21 cellular contexts compared by ENCODE assay signal in genomic region chr2:24707141-24707540, GRCh38.
DNase-seq lines count a peak whose midpoint lies in the region; ATAC-seq, FAIRE-seq and TF ChIP-seq lines count a peak whose summit lies in the region.
"Had no signal": no experiment of that assay in that cellular context is flagged by ENCODE, and none has a peak within 500 bp of the region (broad histone marks: within the 10 kb centered on the region; RNA-seq: fewer than 3 reads in every experiment).

No MANE protein-coding gene starts in this region.

- H3K4me2 ChIP-seq in GM12878 (ENCODE audit: control insufficient read depth, insufficient read depth): no peak overlapping the region

- H3K27ac Mint-ChIP-seq in natural killer cell: peak overlapping the region; percentile 56 to 58
- no peak overlapping the region for H3K27ac Mint-ChIP-seq in natural killer cell treated with Interleukin-12 subunit alpha and Interleukin-12 subunit beta and Interleukin-15 and Interleukin-18, amount 100 ng/mL, for 72 hours
- H3K27ac Mint-ChIP-seq: HFFc6 had no signal

- no peak overlapping the region for H3K9ac ChIP-seq in GM12878 (ENCODE audit: control insufficient read depth, insufficient read depth, low read length)

- H3K4me3 ChIP-seq in GM12878 (no peak overlapping the region), suprapubic skin (no peak overlapping the region)

- peaks cover 0 to under 1% of the 10 kb centered on the region in 2 donors for H3K4me1 Mint-ChIP-seq in natural killer cell
- H3K4me1 Mint-ChIP-seq in natural killer cell treated with Interleukin-12 subunit alpha and Interleukin-12 subunit beta and Interleukin-15 and Interleukin-18, amount 100 ng/mL, for 72 hours (ENCODE audit: low read depth in 2 of 2): peaks cover 0 to 6% of the 10 kb centered on the region in 2 donors
- H3K4me1 Mint-ChIP-seq: CD4-positive, alpha-beta memory T cell had no signal

- FAIRE-seq in GM12878 (lab: Jason Lieb, UNC) (no peak), RCC 7860 (lab: Jason Lieb, UNC) (no peak)
- FAIRE-seq: A204.1, D721Med, G401.6, GM12892 had no signal

- intact Hi-C loops in natural killer cell (cut with micrococcal nuclease) (no loop called here), GM12878 (cut with micrococcal nuclease; ENCODE audit: unreplicated experiment) (no loop called here)

- in situ Hi-C loops in GM12878 (cut with MboI): no loop called here

- SMC1A ChIA-PET in GM12878 (lab: Charles Lee; ENCODE audit: uncharacterized antibody, unreplicated experiment): interaction anchor here (0.8 to 1.4 kb wide), 2 partner anchors 14 to 32 kb away, joined by 3 to 4 read pairs; no protein-coding TSS in a partner anchor

- CTCF ChIA-PET in GM12878 (lab: Yijun Ruan, JAX): interaction anchor here (1.2 kb wide), 1 partner anchor 14 kb away, joined by 3 read pairs; no protein-coding TSS in a partner anchor

- H4K20me1 ChIP-seq in GM12878 (ENCODE audit: control insufficient read depth, insufficient read depth): no peaks in the 10 kb centered on the region

- no peak for TF ChIP-seq EP300 in GM12878 (IDR thresholded peaks at IDR 0.05; ENCODE audit: borderline replicate concordance in 1 of 2, control insufficient read depth in 1 of 2, low read depth in 2 of 2, low read length in 2 of 2)
- TF ChIP-seq EP300 in suprapubic skin (IDR thresholded peaks at IDR 0.05): no peak

- TF ChIP-seq CTCF in natural killer cell (IDR thresholded peaks at IDR 0.05) (no peak), GM12878 (IDR thresholded peaks at IDR 0.05 in 2 of 3, conservative IDR thresholded peaks at IDR 0.05 in 1 of 3; ENCODE audit: control insufficient read depth in 2 of 3, extremely low read depth in 1 of 3, insufficient read depth in 1 of 3, low read depth in 3 of 3, low read length in 3 of 3) (no peak), suprapubic skin (IDR thresholded peaks at IDR 0.05) (no peak)

- peaks cover 0 to 9% of the 10 kb centered on the region in 2 experiments; a peak in 2 of 4 replicates for H3K36me3 ChIP-seq in GM12878 (ENCODE audit: control insufficient read depth in 2 of 2, insufficient read depth in 2 of 2, low read length in 1 of 2)
- H3K36me3 ChIP-seq in suprapubic skin: peaks cover 44% of the 10 kb centered on the region
- H3K36me3 ChIP-seq: BE2C had no signal

- H3K9me3 Mint-ChIP-seq in natural killer cell: no peaks in the 10 kb centered on the region
- H3K9me3 Mint-ChIP-seq in natural killer cell treated with Interleukin-12 subunit alpha and Interleukin-12 subunit beta and Interleukin-15 and Interleukin-18, amount 100 ng/mL, for 72 hours: no peaks in the 10 kb centered on the region
- H3K9me3 Mint-ChIP-seq: CD4-positive, alpha-beta memory T cell; HFFc6 had no signal

- no peak for TF ChIP-seq RAD21 in GM12878 (IDR thresholded peaks at IDR 0.05; ENCODE audit: insufficient read depth, low read depth, low read length)

- RAD21 ChIA-PET in GM12878 (lab: Charles Lee; ENCODE audit: unreplicated experiment): no interaction called here

- 98% methylated on average over 3 of the region's 3 CpGs for WGBS in GM12878 (ENCODE audit: insufficient coverage, insufficient replicate concordance, low lambda C conversion rate, missing lambda C conversion rate)
- 98% methylated on average over 3 of the region's 3 CpGs for WGBS in suprapubic skin

- POLR2A ChIA-PET in GM12878 (lab: Charles Lee): interaction anchor here (0.7 to 1.4 kb wide), 2 partner anchors 13 to 230 kb away, joined by 3 read pairs; no protein-coding TSS in a partner anchor

- H3K79me2 ChIP-seq in GM12878 (ENCODE audit: control insufficient read depth, insufficient read depth, low read length): no peaks in the 10 kb centered on the region

- H3K4me1 ChIP-seq in GM12878 (ENCODE audit: control insufficient read depth, insufficient read depth, low read length) (no peaks in the 10 kb centered on the region), suprapubic skin (peaks cover 4% of the 10 kb centered on the region)

- H3K4me3 Mint-ChIP-seq in natural killer cell: no peak overlapping the region
- H3K4me3 Mint-ChIP-seq in natural killer cell treated with Interleukin-12 subunit alpha and Interleukin-12 subunit beta and Interleukin-15 and Interleukin-18, amount 100 ng/mL, for 72 hours: no peak overlapping the region
- H3K4me3 Mint-ChIP-seq: CD4-positive, alpha-beta memory T cell; HFFc6 had no signal

- BruUV-seq in GM12878 (replicated peaks; lab: Mats Ljungman, UMichigan): TSS peak; percentile 55

- H3K36me3 Mint-ChIP-seq in natural killer cell: peaks cover 25% of the 10 kb centered on the region
- peaks cover 17% of the 10 kb centered on the region for H3K36me3 Mint-ChIP-seq in natural killer cell treated with Interleukin-12 subunit alpha and Interleukin-12 subunit beta and Interleukin-15 and Interleukin-18, amount 100 ng/mL, for 72 hours

- DNase-seq in natural killer cell (no peak), GM12878 (ENCODE audit: low read depth, low spot score) (no peak), midbrain (lab: John Stamatoyannopoulos, UW) (peak; percentile 15), superior temporal gyrus (ENCODE audit: extremely low spot score) (peak; percentile 51), suprapubic skin (ENCODE audit: low spot score in 2 of 2) (no peak), RCC 7860 (ENCODE audit: low spot score) (no peak)
- no peak for DNase-seq in natural killer cell treated with Interleukin-12 subunit alpha and Interleukin-12 subunit beta and Interleukin-15 and Interleukin-18, amount 100 ng/mL, for 72 hours (ENCODE audit: low spot score)
- DNase-seq: BE2C; CD4-positive, alpha-beta memory T cell; DMS153; DMS79 treated with DMSO at 0.1 percent for 48 hours; EL; HCEC 1CT; HFFc6 had no signal

- ATAC-seq in natural killer cell (no peak), GM12878 (no peak), HG03432 (IDR thresholded peaks at IDR 0.05; ENCODE audit: unreplicated experiment) (no peak)
- no peak for ATAC-seq in natural killer cell treated with Interleukin-12 subunit alpha and Interleukin-12 subunit beta and Interleukin-15 and Interleukin-18, amount 100 ng/mL, for 72 hours

- no peak for TF ChIP-seq POLR2A in GM12878 (IDR thresholded peaks at IDR 0.05; ENCODE audit: low read depth, low read length)
- TF ChIP-seq POLR2A in suprapubic skin (IDR thresholded peaks at IDR 0.05): no peak

- no peak overlapping the region for H2AFZ ChIP-seq in GM12878 (ENCODE audit: control insufficient read depth, low read depth, low read length)

- H3K27me3 Mint-ChIP-seq in natural killer cell (ENCODE audit: low read depth in 2 of 2): no peaks in the 10 kb centered on the region
- H3K27me3 Mint-ChIP-seq in natural killer cell treated with Interleukin-12 subunit alpha and Interleukin-12 subunit beta and Interleukin-15 and Interleukin-18, amount 100 ng/mL, for 72 hours: no peaks in the 10 kb centered on the region
- H3K27me3 Mint-ChIP-seq: CD4-positive, alpha-beta memory T cell had no signal

- no peak overlapping the region for H3K27ac ChIP-seq in GM12878 (ENCODE audit: control insufficient read depth, insufficient read depth)
- H3K27ac ChIP-seq in suprapubic skin: no peak overlapping the region
- H3K27ac ChIP-seq: C4-2B, HL-60 had no signal

- H3K9me3 ChIP-seq in GM12878 (replicated peaks; ENCODE audit: control insufficient read depth, insufficient read depth, low read length) (no peaks in the 10 kb centered on the region), suprapubic skin (no peaks in the 10 kb centered on the region)
- H3K9me3 ChIP-seq: BE2C had no signal

- H3K27me3 ChIP-seq in GM12878 (replicated peaks in 1 of 2; ENCODE audit: control insufficient read depth in 2 of 2, insufficient read depth in 2 of 2, low read length in 1 of 2) (no peaks in the 10 kb centered on the region), suprapubic skin (no peaks in the 10 kb centered on the region)
- H3K27me3 ChIP-seq: BE2C had no signal

TF ChIP-seq in GM12878, 131 proteins besides CTCF, POLR2A, EP300 and RAD21 (continues in another document):
- TF ChIP-seq TARDBP (IDR thresholded peaks at IDR 0.05; ENCODE audit: borderline replicate concordance) (no peak), ATF2 (IDR thresholded peaks at IDR 0.05; ENCODE audit: low read length) (no peak), SRF (IDR thresholded peaks at IDR 0.05; ENCODE audit: low read depth in 2 of 2, low read length in 2 of 2) (no peak), SREBF2 (IDR thresholded peaks at IDR 0.05; ENCODE audit: low read length) (no peak), EZH2 (IDR thresholded peaks at IDR 0.05; ENCODE audit: borderline replicate concordance, control insufficient read depth, low read depth, low read length) (no peak), POU2F2 (IDR thresholded peaks at IDR 0.05; ENCODE audit: borderline replicate concordance, low read depth, low read length) (no peak), POLR2AphosphoS5 (IDR thresholded peaks at IDR 0.05; ENCODE audit: low read length) (no peak), GATAD2B (conservative IDR thresholded peaks at IDR 0.05; ENCODE audit: low read depth) (no peak), MLLT1 (IDR thresholded peaks at IDR 0.05) (no peak), SMAD1 (IDR thresholded peaks at IDR 0.05; ENCODE audit: low read depth, partially characterized antibody) (no peak), KAT2A (conservative IDR thresholded peaks at IDR 0.05; ENCODE audit: control insufficient read depth, low read depth, low read length) (no peak)

Comparison
In these comparisons a context has a peak if more than half of its experiments do, and no peak if none do; other contexts are left out.
1. H3K27ac Mint-ChIP-seq: peak in natural killer cell (2 of 2); none in natural killer cell treated with Interleukin-12 subunit alpha and Interleukin-12 subunit beta and Interleukin-15 and Interleukin-18, amount 100 ng/mL, for 72 hours (0 of 2).
2. DNase-seq: peak in midbrain (single experiment) and superior temporal gyrus (single experiment); none in natural killer cell (single experiment), natural killer cell treated with Interleukin-12 subunit alpha and Interleukin-12 subunit beta and Interleukin-15 and Interleukin-18, amount 100 ng/mL, for 72 hours (single experiment), GM12878 (single experiment), suprapubic skin (0 of 2) and RCC 7860 (single experiment).